19 cellular contexts compared by ENCODE assay signal in the genomic region with DNA sequence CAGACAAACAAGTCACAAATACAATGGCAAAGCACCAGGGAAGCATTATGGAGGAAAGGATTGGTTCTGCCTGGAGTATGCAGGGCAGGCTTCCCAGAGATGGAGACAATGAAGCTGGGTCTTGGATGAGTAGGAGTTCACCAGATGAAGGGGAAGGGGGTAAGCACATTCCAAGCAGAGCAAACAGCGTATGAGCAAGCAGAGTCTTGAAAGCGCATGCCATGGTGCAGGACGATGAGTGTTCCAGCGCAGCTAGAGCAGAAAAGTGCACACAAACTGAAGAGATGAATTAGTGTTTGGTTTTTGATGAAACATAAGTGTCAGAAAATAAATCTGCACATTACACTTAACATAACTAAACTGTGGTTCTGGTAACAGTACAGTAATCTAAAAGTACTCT. TPM values are rescaled to one million over a fixed set of nuclear protein-coding genes. Genes with fewer than 3 reads are reported as not detected.
DNase-seq lines count a peak whose midpoint lies in the region; ATAC-seq and TF ChIP-seq lines count a peak whose summit lies in the region.
"Had no signal": no experiment of that assay in that cellular context is flagged by ENCODE, and none has a peak within 500 bp of the region (broad histone marks: within the 10 kb centered on the region; RNA-seq: fewer than 3 reads in every experiment).

No MANE protein-coding gene starts in this region.

- CTCF ChIA-PET in activated B cell treated with CpG ODN at 0.5 μM for 24 hours (lab: Charles Lee), result no interaction called here

- H3K27ac Mint-ChIP-seq in activated naive CD8-positive, alpha-beta T cell, result peak overlapping the region; percentile 37
- H3K27ac Mint-ChIP-seq in activated naive CD8-positive, alpha-beta T cell treated with anti-CD3 and anti-CD28 coated beads, Interleukin-2, amount 50 U/mL, for 24 hours, result no peak overlapping the region
- H3K27ac Mint-ChIP-seq in activated B cell treated with CpG ODN at 0.5 μM for 24 hours, result peak overlapping the region; percentile 14
- H3K27ac Mint-ChIP-seq: B cell; CD8-positive, alpha-beta T cell; GM23338; IgD-negative memory B cell had no signal

- no peak overlapping the region for H3K4me3 Mint-ChIP-seq in activated naive CD8-positive, alpha-beta T cell
- H3K4me3 Mint-ChIP-seq in activated naive CD8-positive, alpha-beta T cell treated with anti-CD3 and anti-CD28 coated beads, Interleukin-2, amount 50 U/mL, for 24 hours, result no peak overlapping the region
- H3K4me3 Mint-ChIP-seq in activated B cell treated with CpG ODN at 0.5 μM for 24 hours, result no peak overlapping the region
- H3K4me3 Mint-ChIP-seq: B cell; CD8-positive, alpha-beta T cell; GM23338; IgD-negative memory B cell had no signal

- POLR2A ChIA-PET in activated B cell treated with CpG ODN at 0.5 μM for 24 hours (lab: Charles Lee), result no interaction called here

- H2AK5ac ChIP-seq in mesenchymal stem cell (ENCODE audit: low read length, severe bottlenecking), result no peak overlapping the region

- no peak overlapping the region for H2AFZ ChIP-seq in mesenchymal stem cell (ENCODE audit: low read depth, low read length)
- H2AFZ ChIP-seq: GM23338 had no signal

- H4K8ac ChIP-seq in mesenchymal stem cell (ENCODE audit: low read length), result peak overlapping the region; percentile 2

- no peak overlapping the region for H2BK120ac ChIP-seq in mesenchymal stem cell (ENCODE audit: low read depth, low read length)

- H3K14ac ChIP-seq in mesenchymal stem cell (ENCODE audit: low read length in 2 of 2), result no peak overlapping the region

- no peaks in the 10 kb centered on the region for H3K9me3 ChIP-seq in mesenchymal stem cell (ENCODE audit: control insufficient read depth, low read length)

- no peak overlapping the region for H2BK12ac ChIP-seq in mesenchymal stem cell (ENCODE audit: low read length in 2 of 2)

- H2BK5ac ChIP-seq in mesenchymal stem cell (ENCODE audit: low read depth, low read length, poor library complexity, severe bottlenecking), result no peak overlapping the region

- no peak overlapping the region for H4K91ac ChIP-seq in mesenchymal stem cell (ENCODE audit: low read length)

- peaks cover 13% of the 10 kb centered on the region for H3K36me3 Mint-ChIP-seq in activated naive CD8-positive, alpha-beta T cell
- peaks cover 49% of the 10 kb centered on the region for H3K36me3 Mint-ChIP-seq in activated naive CD8-positive, alpha-beta T cell treated with anti-CD3 and anti-CD28 coated beads, Interleukin-2, amount 50 U/mL, for 24 hours (ENCODE audit: low read depth)
- H3K36me3 Mint-ChIP-seq in activated B cell treated with CpG ODN at 0.5 μM for 24 hours (ENCODE audit: low read depth), result peaks cover 63% of the 10 kb centered on the region

- no peak overlapping the region for H2BK15ac ChIP-seq in mesenchymal stem cell (ENCODE audit: low read depth, poor library complexity, severe bottlenecking)

- TF ChIP-seq CTCF in activated B cell treated with CpG ODN at 0.5 μM for 24 hours (IDR thresholded peaks at IDR 0.05), result no peak

- no peak overlapping the region for H3K4me3 ChIP-seq in mesenchymal stem cell (ENCODE audit: insufficient read depth in 1 of 2, low read depth in 1 of 2, low read length in 2 of 2)
- H3K4me3 ChIP-seq: BLaER1 treated with 17β-estradiol and CSF1 and Interleukin-3, amounts not matched to agents 10 nM and 100 nM; GM12878; GM23338 had no signal

- no peak overlapping the region for H3K18ac ChIP-seq in mesenchymal stem cell (ENCODE audit: low read depth in 1 of 2, low read length in 2 of 2)

- 100% methylated on average over 3 of the region's 4 CpGs for WGBS in mesenchymal stem cell

- H3K27ac ChIP-seq in mesenchymal stem cell (ENCODE audit: low read length, poor library complexity, severe bottlenecking), result no peak overlapping the region

- H3K4me1 ChIP-seq in mesenchymal stem cell (ENCODE audit: control insufficient read depth, insufficient read depth, low read depth, low read length), result no peaks in the 10 kb centered on the region

- intact Hi-C loops in activated B cell treated with CpG ODN at 0.5 μM for 24 hours (cut with micrococcal nuclease), result no loop called here

- H3K27me3 Mint-ChIP-seq in activated naive CD8-positive, alpha-beta T cell, result no peaks in the 10 kb centered on the region
- H3K27me3 Mint-ChIP-seq in activated naive CD8-positive, alpha-beta T cell treated with anti-CD3 and anti-CD28 coated beads, Interleukin-2, amount 50 U/mL, for 24 hours, result no peaks in the 10 kb centered on the region
- H3K27me3 Mint-ChIP-seq in activated B cell treated with CpG ODN at 0.5 μM for 24 hours, result no peaks in the 10 kb centered on the region
- H3K27me3 Mint-ChIP-seq: B cell, IgD-negative memory B cell had no signal

- no peak for DNase-seq in activated naive CD8-positive, alpha-beta T cell treated with anti-CD3 and anti-CD28 coated beads, Interleukin-2, amount 50 U/mL, for 24 hours
- DNase-seq in activated B cell treated with CpG ODN at 0.5 μM for 24 hours, result no peak
- DNase-seq in mesenchymal stem cell, result no peak
- DNase-seq in NAMALWA (ENCODE audit: low spot score), result no peak
- DNase-seq: Calu3; CD8-positive, alpha-beta T cell; DMS53; DND-41; EL; HCEC 1CT had no signal

- peaks cover 23% of the 10 kb centered on the region for H3K4me1 Mint-ChIP-seq in activated naive CD8-positive, alpha-beta T cell (ENCODE audit: low read depth)
- H3K4me1 Mint-ChIP-seq in activated naive CD8-positive, alpha-beta T cell treated with anti-CD3 and anti-CD28 coated beads, Interleukin-2, amount 50 U/mL, for 24 hours, result peaks cover 26% of the 10 kb centered on the region
- peaks cover 48% of the 10 kb centered on the region for H3K4me1 Mint-ChIP-seq in activated B cell treated with CpG ODN at 0.5 μM for 24 hours

- H3K27me3 ChIP-seq in mesenchymal stem cell (ENCODE audit: control insufficient read depth in 1 of 2, insufficient read depth in 1 of 2, low read length in 2 of 2), result no peaks in the 10 kb centered on the region
- H3K27me3 ChIP-seq: BLaER1 treated with 17β-estradiol and CSF1 and Interleukin-3, amounts not matched to agents 10 nM and 100 nM had no signal

- H3K9me3 Mint-ChIP-seq in activated naive CD8-positive, alpha-beta T cell (ENCODE audit: low read depth), result no peaks in the 10 kb centered on the region
- H3K9me3 Mint-ChIP-seq in activated naive CD8-positive, alpha-beta T cell treated with anti-CD3 and anti-CD28 coated beads, Interleukin-2, amount 50 U/mL, for 24 hours, result no peaks in the 10 kb centered on the region
- H3K9me3 Mint-ChIP-seq in activated B cell treated with CpG ODN at 0.5 μM for 24 hours, result no peaks in the 10 kb centered on the region
- H3K9me3 Mint-ChIP-seq: CD8-positive, alpha-beta T cell; GM23338; IgD-negative memory B cell had no signal

- H3K36me3 ChIP-seq in mesenchymal stem cell (ENCODE audit: control insufficient read depth in 1 of 2, insufficient read depth in 2 of 2, low read depth in 1 of 2, low read length in 2 of 2), result peaks cover 11 to 61% of the 10 kb centered on the region in 2 experiments

- no peak overlapping the region for H3K23ac ChIP-seq in mesenchymal stem cell (ENCODE audit: low read length in 2 of 2)

- H3K79me1 ChIP-seq in mesenchymal stem cell (replicated peaks; ENCODE audit: low read length, poor library complexity, severe bottlenecking), result peaks cover 19% of the 10 kb centered on the region

- H3K4me2 ChIP-seq in mesenchymal stem cell (ENCODE audit: low read length, poor library complexity, severe bottlenecking), result no peak overlapping the region
- H3K4me2 ChIP-seq: GM23338 had no signal

- H3K9ac ChIP-seq in mesenchymal stem cell (ENCODE audit: low read length), result no peak overlapping the region
- H3K9ac ChIP-seq: BLaER1 treated with 17β-estradiol and CSF1 and Interleukin-3, amounts not matched to agents 10 nM and 100 nM had no signal

- no peak for ATAC-seq in activated naive CD8-positive, alpha-beta T cell treated with anti-CD3 and anti-CD28 coated beads, Interleukin-2, amount 50 U/mL, for 24 hours
- ATAC-seq in activated B cell treated with CpG ODN at 0.5 μM for 24 hours (ENCODE audit: low read depth), result no peak
- ATAC-seq in HG03378 (IDR thresholded peaks at IDR 0.05; ENCODE audit: unreplicated experiment), result no peak
- no peak for ATAC-seq in GM18517 (IDR thresholded peaks at IDR 0.05; ENCODE audit: unreplicated experiment)
- ATAC-seq: CD8-positive, alpha-beta T cell; GM23338; HepG2 had no signal

- H3K4ac ChIP-seq in mesenchymal stem cell (ENCODE audit: low read depth in 1 of 2, low read length in 2 of 2), result no peak overlapping the region

RNA-seq across cellular contexts. Expression of a gene that starts 21.6 kb away (rescaled TPM):
- 146 and 150 TPM in 2 replicates for total RNA-seq in activated B cell treated with CpG ODN at 0.5 μM for 24 hours
- 25.6 TPM for polyA plus RNA-seq in mesenchymal stem cell (2013, experiment 1 of 2)
- polyA plus RNA-seq in mesenchymal stem cell (2013, experiment 2 of 2), result 26.0 TPM
